11 cellular contexts compared by ENCODE assay signal in the genomic region with DNA sequence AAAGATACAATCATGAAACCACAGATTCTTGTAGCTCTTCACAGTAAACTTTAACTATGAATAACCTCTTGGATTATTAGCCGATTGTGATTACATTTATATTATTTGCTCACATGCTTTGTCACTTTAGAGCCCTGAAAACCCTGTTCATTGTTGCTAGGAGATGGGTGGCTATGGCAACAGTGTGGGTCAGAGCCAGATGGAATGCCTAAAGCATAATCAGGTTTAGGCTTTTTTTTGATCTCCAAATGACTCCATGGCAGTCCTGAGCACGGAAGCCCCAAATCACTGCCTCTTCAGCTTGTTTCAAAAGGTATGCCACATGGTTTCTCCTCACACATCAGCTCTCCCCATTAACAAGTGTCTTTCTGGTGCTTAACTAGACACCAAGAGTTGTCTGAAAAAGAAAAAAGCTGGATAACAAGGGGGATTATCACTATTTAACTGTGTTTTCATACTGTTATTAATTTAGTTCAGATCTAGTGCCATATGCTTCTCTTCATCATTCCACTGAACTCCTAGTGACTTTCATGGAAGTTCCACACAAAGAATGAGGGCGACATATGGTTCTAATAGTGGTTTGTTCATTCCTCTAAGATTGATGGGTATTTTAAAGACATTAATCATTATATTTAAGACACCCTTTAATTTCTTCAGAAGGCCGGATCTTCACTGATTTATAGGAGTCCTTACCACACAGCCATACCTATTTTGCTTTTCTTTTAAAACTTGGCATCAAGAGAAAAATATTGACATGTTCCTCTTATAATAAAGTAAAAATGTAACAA.
A peak's percentile ranks its signal among the peaks of the same experiment; 100 is the strongest.
DNase-seq lines count a peak whose midpoint lies in the region; ATAC-seq and TF ChIP-seq lines count a peak whose summit lies in the region.
"Had no signal": no experiment of that assay in that cellular context is flagged by ENCODE, and none has a peak within 500 bp of the region (broad histone marks: within the 10 kb centered on the region; RNA-seq: fewer than 3 reads in every experiment).

No MANE protein-coding gene starts in this region.

- H3K4me3 ChIP-seq in A673 (ENCODE audit: low read depth, low read length, poor library complexity, severe bottlenecking) (no peak overlapping the region), HAP-1 (no peak overlapping the region), thyroid gland (replicated peaks in 1 of 3) (no peak overlapping the region)

- no peak for TF ChIP-seq POLR2A in thyroid gland (IDR thresholded peaks at IDR 0.05)

- peak; percentile 36 for ATAC-seq in esophagus mucosa
- ATAC-seq in left ventricle myocardium superior = no peak
- no peak for ATAC-seq in GM18517 (IDR thresholded peaks at IDR 0.05; ENCODE audit: unreplicated experiment)
- ATAC-seq: stimulated activated naive B cell treated with anti-CD40 and anti-IgM and Interleukin-4, amounts not matched to agents 10 μg/mL and 1 μg/mL and 100 μg/mL, for 72 hours had no signal

- H3K36me3 ChIP-seq in A673 (ENCODE audit: insufficient read depth, low read length, poor library complexity, severe bottlenecking) (no peaks in the 10 kb centered on the region), HAP-1 (replicated peaks) (no peaks in the 10 kb centered on the region), thyroid gland (no peaks in the 10 kb centered on the region)

- no peak for TF ChIP-seq CTCF in A673 (conservative IDR thresholded peaks at IDR 0.05; ENCODE audit: low read depth, low read length)
- TF ChIP-seq CTCF in thyroid gland (IDR thresholded peaks at IDR 0.05) = no peak

- H3K27ac ChIP-seq in A673 (ENCODE audit: low read depth, low read length, poor library complexity, severe bottlenecking) = no peak overlapping the region
- no peak overlapping the region for H3K27ac ChIP-seq in thyroid gland

- 73 to 79% methylated on average over 4 of the region's 4 CpGs for WGBS in thyroid gland, 2 donors

- H3K9me3 ChIP-seq in A673 (ENCODE audit: low read depth, low read length, poor library complexity, severe bottlenecking) (no peaks in the 10 kb centered on the region), HAP-1 (no peaks in the 10 kb centered on the region), thyroid gland (no peaks in the 10 kb centered on the region)

- POLR2A ChIA-PET in A673 (lab: Charles Lee; ENCODE audit: low non-redundant PET) = no interaction called here

- no TSS peak for BruUV-seq in A673 (replicated peaks; lab: Mats Ljungman, UMichigan)

- DNase-seq in A673 (ENCODE audit: low spot score) = peak; percentile 25
- peak; percentile 4 to 53 for DNase-seq in HAP-1 (ENCODE audit: low spot score in 2 of 2)
- peak; percentile 94 to 99 for DNase-seq in NCI-H524 (lab: John Stamatoyannopoulos, UW)
- no peak for DNase-seq in left ventricle myocardium superior
- DNase-seq in thyroid gland = no peak
- DNase-seq in activated gamma-delta T cell treated with Interleukin-2 at 50 U/mL for 16 hours = no peak
- DNase-seq: islet precursor cell; KG1; stimulated activated naive B cell treated with anti-CD40 and anti-IgM and Interleukin-4, amounts not matched to agents 10 μg/mL and 1 μg/mL and 100 μg/mL, for 72 hours had no signal

- in situ Hi-C loops in HAP-1 (cut with MboI; ENCODE audit: low sequenced_read_pairs) = no loop called here

- H3K27me3 ChIP-seq in A673 (replicated peaks; ENCODE audit: insufficient read depth, low read depth, low read length, poor library complexity) (no peaks in the 10 kb centered on the region), HAP-1 (ENCODE audit: low read depth) (no peaks in the 10 kb centered on the region), thyroid gland (no peaks in the 10 kb centered on the region)

- intact Hi-C loops in A673 (cut with micrococcal nuclease; ENCODE audit: unreplicated experiment) = no loop called here
- intact Hi-C loops in left ventricle myocardium superior (cut with micrococcal nuclease) = loop anchor here (5.0 kb wide), 1 partner anchor 79 kb away; no protein-coding TSS in a partner anchor
- intact Hi-C loops in thyroid gland (cut with DNase I) = no loop called here

- CTCF ChIA-PET in A673 (lab: Charles Lee) = no interaction called here

- H3K4me1 ChIP-seq in A673 (ENCODE audit: insufficient read depth, low read length, poor library complexity, severe bottlenecking) (peaks cover 30% of the 10 kb centered on the region), HAP-1 (no peaks in the 10 kb centered on the region), thyroid gland (peaks cover 0 to 9% of the 10 kb centered on the region in 2 donors)

Comparison
In these comparisons a context has a peak if more than half of its experiments do, and no peak if none do; other contexts are left out.
1. DNase-seq: peak in A673 (single experiment), HAP-1 (2 of 2) and NCI-H524 (2 of 2); none in left ventricle myocardium superior (single experiment), thyroid gland (0 of 2) and activated gamma-delta T cell treated with Interleukin-2 at 50 U/mL for 16 hours (single experiment).